Comparison of ENCODE assay signal across 16 cellular contexts in the genomic region with DNA sequence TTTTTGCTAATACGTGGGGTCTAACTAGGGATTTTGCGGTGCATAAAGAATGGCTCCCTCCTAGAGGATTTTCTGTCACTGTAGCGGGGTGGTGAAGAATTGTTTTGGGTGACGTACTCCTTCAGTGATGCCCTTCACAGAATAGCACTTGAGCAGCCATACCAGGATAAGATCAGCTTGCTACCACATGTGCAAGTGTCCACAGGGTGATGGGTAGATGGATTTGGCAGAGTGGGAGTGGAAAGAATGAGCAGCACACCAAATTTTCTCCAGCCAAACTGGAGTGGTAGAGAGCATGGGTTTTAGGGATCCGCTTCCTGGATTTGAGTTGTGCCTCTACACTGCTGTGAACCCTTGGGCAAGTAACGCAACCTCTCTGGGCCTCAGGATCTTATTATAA. TPM values are rescaled to one million over a fixed set of nuclear protein-coding genes. Genes with fewer than 3 reads are reported as not detected.
DNase-seq lines count a peak whose midpoint lies in the region; ATAC-seq, FAIRE-seq and TF ChIP-seq lines count a peak whose summit lies in the region.
"Had no signal": no experiment of that assay in that cellular context is flagged by ENCODE, and none has a peak within 500 bp of the region (broad histone marks: within the 10 kb centered on the region; RNA-seq: fewer than 3 reads in every experiment).

No MANE protein-coding gene starts in this region.

- H3K79me2 ChIP-seq in hepatocyte, result peaks cover 24% of the 10 kb centered on the region

- POLR2A ChIA-PET in activated CD4-positive, alpha-beta memory T cell treated with anti-CD3 and anti-CD28 coated beads for 36 hours (lab: Charles Lee), result interaction anchor here (1.0 to 2.7 kb wide), 2 partner anchors 10 to 53 kb away, joined by 3 to 10 read pairs; a partner anchor contains a TSS
- POLR2A ChIA-PET in activated CD4-positive, alpha-beta memory T cell treated with anti-CD3 and anti-CD28 coated beads, Interleukin-2, amount 10 ng/mL, durations not matched to agents 7 days and 5 days (lab: Charles Lee), result interaction anchor here (0.9 kb wide), 1 partner anchor 10 kb away, joined by 3 read pairs; no protein-coding TSS in a partner anchor
- POLR2A ChIA-PET in T-cell (lab: Charles Lee), result interaction anchor here (1.0 to 1.2 kb wide), 2 partner anchors 10 to 20 kb away, joined by 3 read pairs; no protein-coding TSS in a partner anchor

- no peaks in the 10 kb centered on the region for H3K36me3 Mint-ChIP-seq in activated CD4-positive, alpha-beta memory T cell treated with anti-CD3 and anti-CD28 coated beads for 36 hours
- H3K36me3 Mint-ChIP-seq in activated CD4-positive, alpha-beta memory T cell treated with anti-CD3 and anti-CD28 coated beads, Interleukin-2, amount 10 ng/mL, durations not matched to agents 7 days and 5 days (ENCODE audit: low read depth), result peaks cover 3% of the 10 kb centered on the region
- peaks cover 29% of the 10 kb centered on the region for H3K36me3 Mint-ChIP-seq in T-cell

- H3K27me3 ChIP-seq in hepatocyte (no peaks in the 10 kb centered on the region), gastrocnemius medialis (no peaks in the 10 kb centered on the region)

- no peak for FAIRE-seq in HTR-8/SVneo (lab: Jason Lieb, UNC)
- FAIRE-seq: RCC 7860 had no signal

- DNase-seq in activated CD4-positive, alpha-beta memory T cell treated with anti-CD3 and anti-CD28 coated beads for 36 hours, result no peak
- no peak for DNase-seq in activated CD4-positive, alpha-beta memory T cell treated with anti-CD3 and anti-CD28 coated beads, Interleukin-2, amount 10 ng/mL, durations not matched to agents 7 days and 5 days
- no peak for DNase-seq in T-cell
- DNase-seq in hepatocyte (ENCODE audit: low spot score), result no peak
- no peak for DNase-seq in gastrocnemius medialis
- DNase-seq in HTR-8/SVneo (ENCODE audit: insufficient read length, low spot score), result no peak
- no peak for DNase-seq in retina
- no peak for DNase-seq in HPDE6-E6E7 (ENCODE audit: extremely low spot score)
- DNase-seq: 8988T, H9, NCI-H1694 treated with DMSO at 0.1 percent for 48 hours, NCI-H524 treated with DMSO at 0.1 percent for 48 hours, T-helper 1 cell had no signal

- 95% methylated on average over 6 of the region's 6 CpGs for WGBS in hepatocyte (ENCODE audit: low lambda C conversion rate, missing lambda C conversion rate)

- ATAC-seq in T-cell (replicated peaks in 1 of 4) (no peak), gastrocnemius medialis (no peak)
- ATAC-seq: activated CD4-positive, CD25-positive, alpha-beta regulatory T cell treated with anti-CD3 and anti-CD28 coated beads, Interleukin-2, amount 50 U/mL, for 24 hours had no signal

- H3K4me2 ChIP-seq in hepatocyte, result peak overlapping the region; percentile 84

- H3K27me3 Mint-ChIP-seq in activated CD4-positive, alpha-beta memory T cell treated with anti-CD3 and anti-CD28 coated beads for 36 hours, result no peaks in the 10 kb centered on the region
- H3K27me3 Mint-ChIP-seq in activated CD4-positive, alpha-beta memory T cell treated with anti-CD3 and anti-CD28 coated beads, Interleukin-2, amount 10 ng/mL, durations not matched to agents 7 days and 5 days, result no peaks in the 10 kb centered on the region
- no peaks in the 10 kb centered on the region for H3K27me3 Mint-ChIP-seq in T-cell

- H2AFZ ChIP-seq in hepatocyte, result no peak overlapping the region

- H3K27ac ChIP-seq in hepatocyte (peak overlapping the region; percentile 99), gastrocnemius medialis (peak overlapping the region; percentile 91 to 97 (median 94))

- H3K4me3 ChIP-seq in hepatocyte (no peak overlapping the region), gastrocnemius medialis (peak overlapping the region in 3 of 4 donors; percentile 73 to 86 (median 73))

- in situ Hi-C loops in gastrocnemius medialis (cut with MboI; ENCODE audit: low sequenced_read_pairs in 4 of 4), result loop anchor here in 1 of 4 donors (10.0 kb wide), 1 partner anchor 50 kb away; a partner anchor contains a TSS

- H3K9me3 ChIP-seq in hepatocyte (ENCODE audit: low read depth) (no peaks in the 10 kb centered on the region), gastrocnemius medialis (no peaks in the 10 kb centered on the region)

- peak overlapping the region; percentile 87 for H3K27ac Mint-ChIP-seq in activated CD4-positive, alpha-beta memory T cell treated with anti-CD3 and anti-CD28 coated beads for 36 hours
- no peak overlapping the region for H3K27ac Mint-ChIP-seq in activated CD4-positive, alpha-beta memory T cell treated with anti-CD3 and anti-CD28 coated beads, Interleukin-2, amount 10 ng/mL, durations not matched to agents 7 days and 5 days
- H3K27ac Mint-ChIP-seq in T-cell, result peak overlapping the region; percentile 100
- H3K27ac Mint-ChIP-seq: activated T-helper 1 cell treated with anti-CD3 and anti-CD28 coated beads, Interleukin-12 subunit alpha, Interleukin-12 subunit beta, Interleukin-2, Interleukin-4 antibody, amounts not matched to agents 30 ng/mL and 10 ng/mL and 1 ng/mL, durations not matched to agents 14 hours and 24 hours and 36 hours; H9 had no signal

- no peaks in the 10 kb centered on the region for H3K9me2 ChIP-seq in hepatocyte (replicated peaks; ENCODE audit: insufficient read depth)

- no peak overlapping the region for H3K4me3 Mint-ChIP-seq in activated CD4-positive, alpha-beta memory T cell treated with anti-CD3 and anti-CD28 coated beads for 36 hours
- no peak overlapping the region for H3K4me3 Mint-ChIP-seq in activated CD4-positive, alpha-beta memory T cell treated with anti-CD3 and anti-CD28 coated beads, Interleukin-2, amount 10 ng/mL, durations not matched to agents 7 days and 5 days
- peak overlapping the region; percentile 93 to 97 (median 96) for H3K4me3 Mint-ChIP-seq in T-cell

- CTCF ChIA-PET in activated CD4-positive, alpha-beta memory T cell treated with anti-CD3 and anti-CD28 coated beads for 36 hours (lab: Charles Lee), result interaction anchor here (1.2 to 4.6 kb wide), 4 partner anchors 10 to 77 kb away, joined by 3 to 21 read pairs (median 4); a partner anchor contains a TSS
- CTCF ChIA-PET in activated CD4-positive, alpha-beta memory T cell treated with anti-CD3 and anti-CD28 coated beads, Interleukin-2, amount 10 ng/mL, durations not matched to agents 7 days and 5 days (lab: Charles Lee), result no interaction called here
- CTCF ChIA-PET in T-cell (lab: Charles Lee), result interaction anchor here in 1 of 2 donors (1.0 to 3.3 kb wide), 2 partner anchors 52 to 78 kb away, joined by 4 to 17 read pairs; a partner anchor contains a TSS

- no peaks in the 10 kb centered on the region for H3K9me3 Mint-ChIP-seq in activated CD4-positive, alpha-beta memory T cell treated with anti-CD3 and anti-CD28 coated beads for 36 hours
- H3K9me3 Mint-ChIP-seq in activated CD4-positive, alpha-beta memory T cell treated with anti-CD3 and anti-CD28 coated beads, Interleukin-2, amount 10 ng/mL, durations not matched to agents 7 days and 5 days, result no peaks in the 10 kb centered on the region
- H3K9me3 Mint-ChIP-seq in T-cell, result no peaks in the 10 kb centered on the region
- H3K9me3 Mint-ChIP-seq: activated T-helper 1 cell treated with anti-CD3 and anti-CD28 coated beads, Interleukin-12 subunit alpha, Interleukin-12 subunit beta, Interleukin-2, Interleukin-4 antibody, amounts not matched to agents 30 ng/mL and 10 ng/mL and 1 ng/mL, durations not matched to agents 14 hours and 24 hours and 36 hours; H9 had no signal

- H4K20me1 ChIP-seq in hepatocyte (ENCODE audit: insufficient read depth, poor library complexity, severe bottlenecking), result no peaks in the 10 kb centered on the region

- TF ChIP-seq CTCF in hepatocyte (IDR thresholded peaks at IDR 0.05; ENCODE audit: poor library complexity) (no peak), gastrocnemius medialis (IDR thresholded peaks at IDR 0.05 in 4 of 5, conservative IDR thresholded peaks at IDR 0.05 in 1 of 5) (no peak)

- H3K4me1 Mint-ChIP-seq in activated CD4-positive, alpha-beta memory T cell treated with anti-CD3 and anti-CD28 coated beads for 36 hours (ENCODE audit: low read depth), result peaks cover 58% of the 10 kb centered on the region
- peaks cover 32% of the 10 kb centered on the region for H3K4me1 Mint-ChIP-seq in activated CD4-positive, alpha-beta memory T cell treated with anti-CD3 and anti-CD28 coated beads, Interleukin-2, amount 10 ng/mL, durations not matched to agents 7 days and 5 days
- peaks cover 74 to 80% (median 77%) of the 10 kb centered on the region in 3 donors for H3K4me1 Mint-ChIP-seq in T-cell

- TF ChIP-seq POLR2A in gastrocnemius medialis (IDR thresholded peaks at IDR 0.05), result no peak

- intact Hi-C loops in activated CD4-positive, alpha-beta memory T cell treated with anti-CD3 and anti-CD28 coated beads for 36 hours (cut with micrococcal nuclease), result loop anchor here (5.0 to 10.0 kb wide), 3 partner anchors 77 to 1380 kb away; a partner anchor contains a TSS
- intact Hi-C loops in gastrocnemius medialis (cut with DNase I; ENCODE audit: low total_unique reads), result loop anchor here (5.0 kb wide), 4 partner anchors 53 to 788 kb away; a partner anchor contains a TSS

- no peaks in the 10 kb centered on the region for H3K36me3 ChIP-seq in hepatocyte (replicated peaks; ENCODE audit: insufficient read depth, low read depth)
- no peaks in the 10 kb centered on the region for H3K36me3 ChIP-seq in gastrocnemius medialis

- H3K4me1 ChIP-seq in hepatocyte (ENCODE audit: insufficient read depth) (peaks cover 51% of the 10 kb centered on the region), gastrocnemius medialis (peaks cover 81 to 83% of the 10 kb centered on the region in 2 donors)

RNA-seq across cellular contexts. Expression of a gene that starts 2.3 kb away (rescaled TPM):
- total RNA-seq in activated CD4-positive, alpha-beta memory T cell treated with anti-CD3 and anti-CD28 coated beads for 36 hours, result 10 to 100 TPM in 1 of 2 experiments, 1 to 10 TPM in 1; 8.8 to 10.3 TPM
- 10 to 100 TPM; 25.1 to 27.8 TPM for total RNA-seq in activated CD4-positive, alpha-beta memory T cell treated with anti-CD3 and anti-CD28 coated beads, Interleukin-2, amount 10 ng/mL, durations not matched to agents 7 days and 5 days
- 100 to 1,000 TPM; 139 to 213 (median 157) TPM for total RNA-seq in T-cell
- 30.7 and 38.4 TPM in 2 replicates for total RNA-seq in hepatocyte
- 8.5 and 9.6 TPM in 2 replicates for polyA plus RNA-seq in hepatocyte
- 10 to 100 TPM; 39.1 to 51.7 (median 43.9) TPM for total RNA-seq in gastrocnemius medialis

RNA-seq across cellular contexts. Expression of a gene that starts 52.8 kb away (rescaled TPM):
- 1 to 10 TPM; 6.2 to 7.3 TPM for total RNA-seq in activated CD4-positive, alpha-beta memory T cell treated with anti-CD3 and anti-CD28 coated beads for 36 hours
- total RNA-seq in activated CD4-positive, alpha-beta memory T cell treated with anti-CD3 and anti-CD28 coated beads, Interleukin-2, amount 10 ng/mL, durations not matched to agents 7 days and 5 days, result 1 to 10 TPM; 3.7 to 4.4 TPM
- total RNA-seq in T-cell (1 to 10 TPM; 6.3 to 8.4 (median 7.0) TPM), hepatocyte (9.6 and 10.4 TPM in 2 replicates), gastrocnemius medialis (1 to 10 TPM; 4.2 to 9.5 (median 6.4) TPM)
- 8.1 and 8.4 TPM in 2 replicates for polyA plus RNA-seq in hepatocyte

RNA-seq across cellular contexts. Expression of a gene that starts 57.0 kb away (rescaled TPM):
- total RNA-seq in activated CD4-positive, alpha-beta memory T cell treated with anti-CD3 and anti-CD28 coated beads for 36 hours, result 10 to 100 TPM; 18.5 to 19.0 TPM
- total RNA-seq in activated CD4-positive, alpha-beta memory T cell treated with anti-CD3 and anti-CD28 coated beads, Interleukin-2, amount 10 ng/mL, durations not matched to agents 7 days and 5 days, result 1 to 10 TPM; 5.2 to 5.3 TPM
- 10 to 100 TPM in 4 of 5 donors, 1 to 10 TPM in 1; 9.0 to 13.8 (median 11.7) TPM for total RNA-seq in T-cell
- 140 and 151 TPM in 2 replicates for total RNA-seq in hepatocyte
- 258 and 266 TPM in 2 replicates for polyA plus RNA-seq in hepatocyte
- 10 to 100 TPM in 3 of 4 donors, 1 to 10 TPM in 1; 9.7 to 17.6 (median 15.7) TPM for total RNA-seq in gastrocnemius medialis

Comparison
In these comparisons a context has a peak if more than half of its experiments do, and no peak if none do; other contexts are left out.
1. H3K4me3 Mint-ChIP-seq: peak in T-cell (3 of 3); none in activated CD4-positive, alpha-beta memory T cell treated with anti-CD3 and anti-CD28 coated beads for 36 hours (single experiment) and activated CD4-positive, alpha-beta memory T cell treated with anti-CD3 and anti-CD28 coated beads, Interleukin-2, amount 10 ng/mL, durations not matched to agents 7 days and 5 days (single experiment).